ENCODE assay signal across 29 cellular contexts in genomic region chr18:63774511-63774910, GRCh38. TPM values are rescaled to one million over a fixed set of nuclear protein-coding genes. Genes with fewer than 3 reads are reported as not detected.
A peak's percentile ranks its signal among the peaks of the same experiment; 100 is the strongest.
DNase-seq lines count a peak whose midpoint lies in the region; ATAC-seq and TF ChIP-seq lines count a peak whose summit lies in the region.
"Had no signal": no experiment of that assay in that cellular context is flagged by ENCODE, and none has a peak within 500 bp of the region (broad histone marks: within the 10 kb centered on the region; RNA-seq: fewer than 3 reads in every experiment).

No MANE protein-coding gene starts in this region.

- WGBS in SK-N-SH (ENCODE audit: low lambda C conversion rate): 35% methylated on average over 1 of the region's 1 CpG

- peaks cover 0 to 18% of the 10 kb centered on the region in 2 experiments; a peak in 3 of 4 replicates for H3K4me1 ChIP-seq in SK-N-SH (ENCODE audit: control insufficient read depth in 1 of 2, insufficient read depth in 2 of 2, low read depth in 1 of 2, low read length in 1 of 2)
- H3K4me1 ChIP-seq: esophagus muscularis mucosa, gastroesophageal sphincter, upper lobe of right lung had no signal

- H3K27me3 ChIP-seq in SK-N-SH (ENCODE audit: insufficient read depth) (no peaks in the 10 kb centered on the region), brain microvascular endothelial cell (replicated peaks) (no peaks in the 10 kb centered on the region)
- H3K27me3 ChIP-seq: esophagus muscularis mucosa, gastroesophageal sphincter, ovary, upper lobe of right lung had no signal

- ATAC-seq in SK-N-SH treated with all-trans-retinoic acid at 6 μM for 48 hours: no peak
- no peak for ATAC-seq in HG03571 (IDR thresholded peaks at IDR 0.05; ENCODE audit: unreplicated experiment)
- ATAC-seq in GM18861 (IDR thresholded peaks at IDR 0.05; ENCODE audit: unreplicated experiment): no peak
- no peak for ATAC-seq in GM18873 (IDR thresholded peaks at IDR 0.05; ENCODE audit: low FRiP score, unreplicated experiment)
- ATAC-seq: activated naive CD8-positive, alpha-beta T cell treated with anti-CD3 and anti-CD28 coated beads, Interleukin-2, amount 50 U/mL, for 24 hours; gastroesophageal sphincter; left colon; stimulated activated naive B cell treated with anti-CD40 and anti-IgM and Interleukin-4, amounts not matched to agents 10 μg/mL and 1 μg/mL and 100 μg/mL, for 72 hours; upper lobe of right lung had no signal

- in situ Hi-C loops in brain microvascular endothelial cell (cut with HindIII; ENCODE audit: low pct_ligation_motif_present, low sequenced_read_pairs): no loop called here

- H3K9me3 ChIP-seq in SK-N-SH: no peaks in the 10 kb centered on the region
- H3K9me3 ChIP-seq: esophagus muscularis mucosa, gastroesophageal sphincter, ovary, upper lobe of right lung had no signal

- peaks cover 30% of the 10 kb centered on the region for H3K79me2 ChIP-seq in SK-N-SH (ENCODE audit: insufficient read depth)

- peaks cover 33% of the 10 kb centered on the region for H3F3A ChIP-seq in SK-N-SH (replicated peaks; ENCODE audit: insufficient read depth)

- no peak for TF ChIP-seq RAD21 in SK-N-SH (IDR thresholded peaks at IDR 0.05; ENCODE audit: low read length)

- no peaks in the 10 kb centered on the region for H3K36me3 ChIP-seq in SK-N-SH (replicated peaks in 1 of 2; ENCODE audit: control insufficient read depth in 1 of 2, insufficient read depth in 2 of 2, low read length in 1 of 2)
- H3K36me3 ChIP-seq in brain microvascular endothelial cell (replicated peaks): no peaks in the 10 kb centered on the region
- H3K36me3 ChIP-seq: esophagus muscularis mucosa, gastroesophageal sphincter, ovary, upper lobe of right lung had no signal

- peak overlapping the region; percentile 63 for H2AFZ ChIP-seq in SK-N-SH (ENCODE audit: low read depth)

- CTCF ChIA-PET in SK-N-SH (lab: Yijun Ruan, JAX): no interaction called here

- POLR2A ChIA-PET in SK-N-SH (lab: Yijun Ruan, JAX): no interaction called here

- H3K9me2 ChIP-seq in SK-N-SH: no peaks in the 10 kb centered on the region

- no peak for DNase-seq in SK-N-SH
- DNase-seq in brain microvascular endothelial cell: no peak
- peak; percentile 40 for DNase-seq in kidney tubule cell (ENCODE audit: low spot score)
- no peak for DNase-seq in NCI-H1092 (lab: John Stamatoyannopoulos, UW)
- DNase-seq: 8988T; activated B cell treated with CpG ODN at 0.5 μM for 24 hours; activated CD4-positive, alpha-beta T cell treated with anti-CD3 and anti-CD28 coated beads, Interleukin-2, amount 50 U/mL, for 1 hour; activated naive CD8-positive, alpha-beta T cell treated with anti-CD3 and anti-CD28 coated beads, Interleukin-2, amount 50 U/mL, for 24 hours; activated T-cell treated with anti-CD3 and anti-CD28 coated beads, Interleukin-2, amount 50 U/mL, for 24 hours; CD4-positive, CD25-positive, alpha-beta regulatory T cell; cerebellar nuclear complex; dermis blood vessel endothelial cell; endodermal cell; hippocampal formation; left colon; NCI-H446 treated with DMSO at 0.1 percent for 48 hours; NCI-H82; nephron progenitor cell; ovary; stimulated activated naive B cell treated with anti-CD40 and anti-IgM and Interleukin-4, amounts not matched to agents 10 μg/mL and 1 μg/mL and 100 μg/mL, for 72 hours; substantia nigra; upper lobe of right lung had no signal

- TF ChIP-seq CTCF in SK-N-SH (IDR thresholded peaks at IDR 0.05): no peak
- TF ChIP-seq CTCF in brain microvascular endothelial cell (IDR thresholded peaks at IDR 0.05; ENCODE audit: low read depth, low read length, missing control alignments): no peak

- 0 out of 2 replicates have a peak overlapping the region, but pooled peaks have one; percentile 25 for H3K9ac ChIP-seq in SK-N-SH

- no peak overlapping the region for H3K4me2 ChIP-seq in SK-N-SH

- H3K4me3 ChIP-seq in SK-N-SH (ENCODE audit: low read depth in 2 of 2, low read length in 1 of 2) (no peak overlapping the region), brain microvascular endothelial cell (ENCODE audit: low read depth, low read length) (no peak overlapping the region)
- H3K4me3 ChIP-seq: esophagus muscularis mucosa, gastroesophageal sphincter, ovary, upper lobe of right lung had no signal

- TF ChIP-seq EP300 in SK-N-SH (IDR thresholded peaks at IDR 0.05; ENCODE audit: borderline replicate concordance in 1 of 2, low read depth in 1 of 2, low read length in 1 of 2): no peak

- no peaks in the 10 kb centered on the region for H4K20me1 ChIP-seq in SK-N-SH (ENCODE audit: insufficient read depth)

- H3K27ac ChIP-seq in SK-N-SH (ENCODE audit: low read depth in 2 of 2, low read length in 1 of 2) (peak overlapping the region; percentile 78 to 84; a peak in 3 of 4 replicates), brain microvascular endothelial cell (peak overlapping the region; percentile 45)
- H3K27ac ChIP-seq: esophagus muscularis mucosa, gastroesophageal sphincter, HL-60, ovary, upper lobe of right lung had no signal

TF ChIP-seq in SK-N-SH, 30 proteins besides CTCF, POLR2A, EP300 and RAD21 (continues in another document):
- TF ChIP-seq ZBTB33 (IDR thresholded peaks at IDR 0.05; ENCODE audit: borderline replicate concordance, low read depth) (no peak), SIN3A (IDR thresholded peaks at IDR 0.05; ENCODE audit: borderline replicate concordance, low read depth, low read length) (no peak), FOXM1 (IDR thresholded peaks at IDR 0.05; ENCODE audit: low read depth) (no peak), TCF12 (IDR thresholded peaks at IDR 0.05) (no peak), FOXJ3 (CRISPR knock-in tag; IDR thresholded peaks at IDR 0.05) (no peak), GABPA (IDR thresholded peaks at IDR 0.05; ENCODE audit: low read depth) (no peak), ELF1 (IDR thresholded peaks at IDR 0.05) (no peak), YY1 (IDR thresholded peaks at IDR 0.05; ENCODE audit: low read depth) (no peak), MXI1 (IDR thresholded peaks at IDR 0.05; ENCODE audit: low read depth, low read length) (no peak)

TF ChIP-seq in SK-N-SH treated with all-trans-retinoic acid at 6 μM for 48 hours, 23 proteins besides CTCF, POLR2A, EP300 and RAD21:
- TF ChIP-seq ZFP3 (CRISPR knock-in tag; IDR thresholded peaks at IDR 0.05) (no peak), SNAI2 (CRISPR knock-in tag; IDR thresholded peaks at IDR 0.05) (no peak), ARNTL (CRISPR knock-in tag; IDR thresholded peaks at IDR 0.05; ENCODE audit: borderline replicate concordance, low read depth) (no peak), ESRRG (CRISPR knock-in tag; IDR thresholded peaks at IDR 0.05) (no peak), POU6F1 (CRISPR knock-in tag; IDR thresholded peaks at IDR 0.05; ENCODE audit: borderline replicate concordance, low read depth) (no peak), BACH2 (CRISPR knock-in tag; IDR thresholded peaks at IDR 0.05; ENCODE audit: borderline replicate concordance) (no peak), RARB (CRISPR knock-in tag; IDR thresholded peaks at IDR 0.05) (no peak), ZFP30 (CRISPR knock-in tag; IDR thresholded peaks at IDR 0.05) (no peak)
- TF ChIP-seq, protein P1, sequence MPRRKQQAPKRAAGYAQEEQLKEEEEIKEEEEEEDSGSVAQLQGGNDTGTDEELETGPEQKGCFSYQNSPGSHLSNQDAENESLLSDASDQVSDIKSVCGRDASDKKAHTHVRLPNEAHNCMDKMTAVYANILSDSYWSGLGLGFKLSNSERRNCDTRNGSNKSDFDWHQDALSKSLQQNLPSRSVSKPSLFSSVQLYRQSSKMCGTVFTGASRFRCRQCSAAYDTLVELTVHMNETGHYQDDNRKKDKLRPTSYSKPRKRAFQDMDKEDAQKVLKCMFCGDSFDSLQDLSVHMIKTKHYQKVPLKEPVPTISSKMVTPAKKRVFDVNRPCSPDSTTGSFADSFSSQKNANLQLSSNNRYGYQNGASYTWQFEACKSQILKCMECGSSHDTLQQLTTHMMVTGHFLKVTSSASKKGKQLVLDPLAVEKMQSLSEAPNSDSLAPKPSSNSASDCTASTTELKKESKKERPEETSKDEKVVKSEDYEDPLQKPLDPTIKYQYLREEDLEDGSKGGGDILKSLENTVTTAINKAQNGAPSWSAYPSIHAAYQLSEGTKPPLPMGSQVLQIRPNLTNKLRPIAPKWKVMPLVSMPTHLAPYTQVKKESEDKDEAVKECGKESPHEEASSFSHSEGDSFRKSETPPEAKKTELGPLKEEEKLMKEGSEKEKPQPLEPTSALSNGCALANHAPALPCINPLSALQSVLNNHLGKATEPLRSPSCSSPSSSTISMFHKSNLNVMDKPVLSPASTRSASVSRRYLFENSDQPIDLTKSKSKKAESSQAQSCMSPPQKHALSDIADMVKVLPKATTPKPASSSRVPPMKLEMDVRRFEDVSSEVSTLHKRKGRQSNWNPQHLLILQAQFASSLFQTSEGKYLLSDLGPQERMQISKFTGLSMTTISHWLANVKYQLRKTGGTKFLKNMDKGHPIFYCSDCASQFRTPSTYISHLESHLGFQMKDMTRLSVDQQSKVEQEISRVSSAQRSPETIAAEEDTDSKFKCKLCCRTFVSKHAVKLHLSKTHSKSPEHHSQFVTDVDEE (CRISPR knock-in tag; IDR thresholded peaks at IDR 0.05): no peak
TF ChIP-seq in SK-N-SH treated with all-trans-retinoic acid at 6 μM for 48 hours: peak in this region for 0.

RNA-seq across cellular contexts. Expression of gene SERPINB7, which starts 0.7 kb away (rescaled TPM):
- polyA plus RNA-seq in SK-N-SH (2012; rRNA removed): 99.5 and 170 TPM in 2 replicates
- polyA plus RNA-seq in SK-N-SH (2012; cell fraction: cytosol; rRNA removed): 173 and 183 TPM in 2 replicates
- 26.3 and 90.4 TPM in 2 replicates for polyA plus RNA-seq in SK-N-SH (2012; cell fraction: nucleus; rRNA removed)
- polyA plus RNA-seq: CD4-positive, CD25-positive, alpha-beta regulatory T cell had no signal
